In genomic region chr14:35932136-35932535, GRCh38 we compare ENCODE assay signal across 14 cellular contexts.
A peak's percentile ranks its signal among the peaks of the same experiment; 100 is the strongest.
DNase-seq lines count a peak whose midpoint lies in the region; ATAC-seq and TF ChIP-seq lines count a peak whose summit lies in the region.
"Had no signal": no experiment of that assay in that cellular context is flagged by ENCODE, and none has a peak within 500 bp of the region (broad histone marks: within the 10 kb centered on the region; RNA-seq: fewer than 3 reads in every experiment).

No MANE protein-coding gene starts in this region.

- no peak for TF ChIP-seq POLR2A in testis (IDR thresholded peaks at IDR 0.05)

- H3K4me1 Mint-ChIP-seq in T-helper 1 cell treated with Interleukin-12 subunit alpha and Interleukin-12 subunit beta and Interleukin-4 antibody, amounts not matched to agents 30 μg/mL and 1 μg/mL, for 36 hours (ENCODE audit: low read depth), result peaks cover 23% of the 10 kb centered on the region
- H3K4me1 Mint-ChIP-seq in activated naive CD8-positive, alpha-beta T cell treated with anti-CD3 and anti-CD28 coated beads, Interleukin-2, amount 50 U/mL, for 24 hours, result peaks cover 38% of the 10 kb centered on the region

- H3K4me3 ChIP-seq in testis, result no peak overlapping the region
- H3K4me3 ChIP-seq: ovary, upper lobe of right lung had no signal

- DNase-seq in T-helper 1 cell (no peak), NCI-H2171 treated with DMSO at 0.1 percent for 48 hours (lab: John Stamatoyannopoulos, UW) (no peak), HEK293T (ENCODE audit: extremely low spot score) (no peak), testis (no peak)
- DNase-seq in activated naive CD8-positive, alpha-beta T cell treated with anti-CD3 and anti-CD28 coated beads, Interleukin-2, amount 50 U/mL, for 24 hours, result no peak
- DNase-seq: HCEC 1CT, NCI-H446 treated with DMSO at 0.1 percent for 48 hours, ovary, upper lobe of right lung had no signal

- no peak overlapping the region for H3K27ac Mint-ChIP-seq in T-helper 1 cell treated with Interleukin-12 subunit alpha and Interleukin-12 subunit beta and Interleukin-4 antibody, amounts not matched to agents 30 μg/mL and 1 μg/mL, for 36 hours
- H3K27ac Mint-ChIP-seq in activated naive CD8-positive, alpha-beta T cell treated with anti-CD3 and anti-CD28 coated beads, Interleukin-2, amount 50 U/mL, for 24 hours, result peak overlapping the region; percentile 73
- H3K27ac Mint-ChIP-seq: memory B cell had no signal

- H3K4me3 Mint-ChIP-seq in T-helper 1 cell treated with Interleukin-12 subunit alpha and Interleukin-12 subunit beta and Interleukin-4 antibody, amounts not matched to agents 30 μg/mL and 1 μg/mL, for 36 hours, result peak overlapping the region; percentile 80
- no peak overlapping the region for H3K4me3 Mint-ChIP-seq in activated naive CD8-positive, alpha-beta T cell treated with anti-CD3 and anti-CD28 coated beads, Interleukin-2, amount 50 U/mL, for 24 hours

- H3K27me3 Mint-ChIP-seq in T-helper 1 cell treated with Interleukin-12 subunit alpha and Interleukin-12 subunit beta and Interleukin-4 antibody, amounts not matched to agents 30 μg/mL and 1 μg/mL, for 36 hours (ENCODE audit: low read depth), result peaks cover 7% of the 10 kb centered on the region
- H3K27me3 Mint-ChIP-seq in activated naive CD8-positive, alpha-beta T cell treated with anti-CD3 and anti-CD28 coated beads, Interleukin-2, amount 50 U/mL, for 24 hours, result peaks cover 1% of the 10 kb centered on the region

- no peak overlapping the region for H3K27ac ChIP-seq in testis
- H3K27ac ChIP-seq: 22Rv1, ovary, upper lobe of right lung had no signal

- intact Hi-C loops in testis (cut with DNase I; ENCODE audit: low total_unique reads), result no loop called here

- CTCF ChIA-PET in HEK293T (lab: Yijun Ruan, JAX), result no interaction called here

- H3K9me3 ChIP-seq in testis, result no peaks in the 10 kb centered on the region
- H3K9me3 ChIP-seq: ovary, upper lobe of right lung had no signal

- POLR2A ChIA-PET in HEK293T (lab: Yijun Ruan, JAX), result no interaction called here

- TF ChIP-seq CTCF in testis (IDR thresholded peaks at IDR 0.05), result no peak

- no peaks in the 10 kb centered on the region for H3K9me3 Mint-ChIP-seq in T-helper 1 cell treated with Interleukin-12 subunit alpha and Interleukin-12 subunit beta and Interleukin-4 antibody, amounts not matched to agents 30 μg/mL and 1 μg/mL, for 36 hours
- no peaks in the 10 kb centered on the region for H3K9me3 Mint-ChIP-seq in activated naive CD8-positive, alpha-beta T cell treated with anti-CD3 and anti-CD28 coated beads, Interleukin-2, amount 50 U/mL, for 24 hours
- H3K9me3 Mint-ChIP-seq: memory B cell had no signal

- no peaks in the 10 kb centered on the region for H3K4me1 ChIP-seq in testis
- H3K4me1 ChIP-seq: upper lobe of right lung had no signal

- no peaks in the 10 kb centered on the region for H3K36me3 ChIP-seq in testis (ENCODE audit: low read depth, missing control alignments)
- H3K36me3 ChIP-seq: ovary, upper lobe of right lung had no signal

- H3K27me3 ChIP-seq in testis, result no peaks in the 10 kb centered on the region
- H3K27me3 ChIP-seq: ovary, upper lobe of right lung had no signal

- no peaks in the 10 kb centered on the region for H3K36me3 Mint-ChIP-seq in T-helper 1 cell treated with Interleukin-12 subunit alpha and Interleukin-12 subunit beta and Interleukin-4 antibody, amounts not matched to agents 30 μg/mL and 1 μg/mL, for 36 hours (ENCODE audit: low read depth)
- H3K36me3 Mint-ChIP-seq in activated naive CD8-positive, alpha-beta T cell treated with anti-CD3 and anti-CD28 coated beads, Interleukin-2, amount 50 U/mL, for 24 hours (ENCODE audit: low read depth), result no peaks in the 10 kb centered on the region
- H3K36me3 Mint-ChIP-seq: memory B cell had no signal

- ATAC-seq in GM19455 (IDR thresholded peaks at IDR 0.05; ENCODE audit: unreplicated experiment), result peak; percentile 22
- peak; percentile 15 for ATAC-seq in HG03378 (IDR thresholded peaks at IDR 0.05; ENCODE audit: unreplicated experiment)
- no peak for ATAC-seq in activated naive CD8-positive, alpha-beta T cell treated with anti-CD3 and anti-CD28 coated beads, Interleukin-2, amount 50 U/mL, for 24 hours
- ATAC-seq: upper lobe of right lung had no signal

TF ChIP-seq in HEK293T, 16 proteins besides CTCF, POLR2A, EP300 and RAD21:
- TF ChIP-seq TARDBP (IDR thresholded peaks at IDR 0.05), result no peak
- no peak for TF ChIP-seq PKNOX1 (IDR thresholded peaks at IDR 0.05)
- no peak for TF ChIP-seq FOXM1 (IDR thresholded peaks at IDR 0.05; ENCODE audit: borderline replicate concordance)
- TF ChIP-seq L3MBTL2 (conservative IDR thresholded peaks at IDR 0.05), result no peak
- TF ChIP-seq FOXA1 (IDR thresholded peaks at IDR 0.05), result no peak
- no peak for TF ChIP-seq ELF4 (IDR thresholded peaks at IDR 0.05)
- no peak for TF ChIP-seq NFRKB (IDR thresholded peaks at IDR 0.05)
- no peak for TF ChIP-seq CTBP1 (IDR thresholded peaks at IDR 0.05; ENCODE audit: borderline replicate concordance)
- no peak for TF ChIP-seq SUZ12 (IDR thresholded peaks at IDR 0.05)
- no peak for TF ChIP-seq FOXK2 (IDR thresholded peaks at IDR 0.05)
- TF ChIP-seq LEF1 (IDR thresholded peaks at IDR 0.05; ENCODE audit: borderline replicate concordance), result no peak
- no peak for TF ChIP-seq SP1 (IDR thresholded peaks at IDR 0.05)
- no peak for TF ChIP-seq BHLHE40 (IDR thresholded peaks at IDR 0.05; ENCODE audit: borderline replicate concordance)
- TF ChIP-seq ARNT (IDR thresholded peaks at IDR 0.05), result no peak
- TF ChIP-seq ZNF384 (IDR thresholded peaks at IDR 0.05), result no peak
- no peak for TF ChIP-seq HDGF (IDR thresholded peaks at IDR 0.05; ENCODE audit: borderline replicate concordance)
